Comparison of ENCODE assay signal across 12 cellular contexts in the genomic region with DNA sequence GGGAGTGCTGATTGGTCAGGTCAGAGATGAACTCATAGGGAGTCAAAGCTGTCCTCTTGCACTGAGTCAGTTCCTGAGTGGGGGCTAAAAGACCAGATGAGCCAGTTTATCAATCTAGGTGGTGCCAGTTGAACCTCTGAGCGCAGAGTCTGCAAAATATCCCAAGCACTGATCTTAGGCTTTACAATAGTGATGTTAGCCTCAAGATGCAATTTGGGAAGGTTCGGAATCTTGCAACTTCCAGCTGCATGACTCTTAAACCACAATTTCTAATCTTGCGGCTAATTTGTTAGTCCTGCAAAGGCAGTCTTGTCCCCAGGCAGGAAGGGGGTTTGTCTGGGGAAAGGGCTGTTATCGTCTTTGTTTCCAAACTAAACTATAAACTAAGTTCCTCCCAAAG.
DNase-seq lines count a peak whose midpoint lies in the region; TF ChIP-seq lines count a peak whose summit lies in the region.
"Had no signal": no experiment of that assay in that cellular context is flagged by ENCODE, and none has a peak within 500 bp of the region (broad histone marks: within the 10 kb centered on the region; RNA-seq: fewer than 3 reads in every experiment).

No MANE protein-coding gene starts in this region.

- H4K20me1 ChIP-seq in SK-N-SH (ENCODE audit: insufficient read depth): no peaks in the 10 kb centered on the region

- peaks cover 43% of the 10 kb centered on the region for H3K79me2 ChIP-seq in SK-N-SH (ENCODE audit: insufficient read depth)

- H3K27me3 ChIP-seq in SK-N-SH (ENCODE audit: insufficient read depth) (no peaks in the 10 kb centered on the region), BE2C (no peaks in the 10 kb centered on the region)
- H3K27me3 ChIP-seq: pancreas, uterus had no signal

- peak; percentile 68 for DNase-seq in HCEC 1CT
- no peak for DNase-seq in SK-N-SH
- DNase-seq in fibroblast of gingiva (ENCODE audit: low read depth): peak; percentile 79
- DNase-seq in BE2C: no peak
- DNase-seq in cerebellum (ENCODE audit: low spot score): no peak
- no peak for DNase-seq in amygdala (lab: John Stamatoyannopoulos, UW)
- DNase-seq: effector memory CD4-positive, alpha-beta T cell; GOT3; NCI-H1436; pancreas; uterus had no signal

- H3K9me2 ChIP-seq in SK-N-SH: no peaks in the 10 kb centered on the region

- WGBS in SK-N-SH (ENCODE audit: low lambda C conversion rate): 28% methylated on average over 4 of the region's 4 CpGs

- TF ChIP-seq CTCF in SK-N-SH (IDR thresholded peaks at IDR 0.05) (no peak), BE2C (IDR thresholded peaks at IDR 0.05; ENCODE audit: low read depth, low read length) (no peak)

- H3K36me3 ChIP-seq in SK-N-SH (replicated peaks in 1 of 2; ENCODE audit: control insufficient read depth in 1 of 2, insufficient read depth in 2 of 2, low read length in 1 of 2) (no peaks in the 10 kb centered on the region), BE2C (no peaks in the 10 kb centered on the region)
- H3K36me3 ChIP-seq: pancreas, uterus had no signal

- no peak overlapping the region for H2AFZ ChIP-seq in SK-N-SH (ENCODE audit: low read depth)

- H3K9me3 ChIP-seq in SK-N-SH: no peaks in the 10 kb centered on the region
- H3K9me3 ChIP-seq in BE2C: no peaks in the 10 kb centered on the region
- H3K9me3 ChIP-seq: pancreas, uterus had no signal

- 0 out of 4 replicates have a peak overlapping the region, but pooled peaks of 1 of the 2 experiments have one; percentile 63 for H3K4me3 ChIP-seq in SK-N-SH (ENCODE audit: low read depth in 2 of 2, low read length in 1 of 2)
- no peak overlapping the region for H3K4me3 ChIP-seq in skin epidermis
- H3K4me3 ChIP-seq in BE2C (ENCODE audit: low read depth, low read length): no peak overlapping the region
- H3K4me3 ChIP-seq: pancreas, uterus had no signal

- H3K27ac ChIP-seq in SK-N-SH (ENCODE audit: low read depth in 2 of 2, low read length in 1 of 2) (peak overlapping the region; percentile 47 to 100; a peak in 3 of 4 replicates), skin epidermis (peak overlapping the region in 15 of 21 experiments; percentile 14 to 91 (median 53))
- H3K27ac ChIP-seq: pancreas had no signal

- no peak for TF ChIP-seq RAD21 in SK-N-SH (IDR thresholded peaks at IDR 0.05; ENCODE audit: low read length)

- H3F3A ChIP-seq in SK-N-SH (replicated peaks; ENCODE audit: insufficient read depth): peaks cover 71% of the 10 kb centered on the region

- H3K4me1 ChIP-seq in SK-N-SH (ENCODE audit: control insufficient read depth in 1 of 2, insufficient read depth in 2 of 2, low read depth in 1 of 2, low read length in 1 of 2) (peaks cover 27 to 47% of the 10 kb centered on the region in 2 experiments), BE2C (peaks cover 19% of the 10 kb centered on the region)
- H3K4me1 ChIP-seq: pancreas had no signal

- peak overlapping the region; percentile 99 for H3K9ac ChIP-seq in SK-N-SH

- TF ChIP-seq EP300 in SK-N-SH (IDR thresholded peaks at IDR 0.05; ENCODE audit: borderline replicate concordance in 1 of 2, low read depth in 1 of 2, low read length in 1 of 2): peak in 1 of 2 experiments; percentile 92; a peak in 2 of 4 replicates

- POLR2A ChIA-PET in SK-N-SH (lab: Yijun Ruan, JAX): no interaction called here

- peak overlapping the region; percentile 96 for H3K4me2 ChIP-seq in SK-N-SH

- CTCF ChIA-PET in SK-N-SH (lab: Yijun Ruan, JAX): interaction anchor here (0.8 to 19.2 kb wide), 8 partner anchors 11 to 606 kb away, joined by 3 to 488 read pairs (median 8); no protein-coding TSS in a partner anchor

TF ChIP-seq in SK-N-SH, 30 proteins besides CTCF, POLR2A, EP300 and RAD21:
- TF ChIP-seq PBX3 (IDR thresholded peaks at IDR 0.05): peak; percentile 76
- TF ChIP-seq IRF3 (IDR thresholded peaks at IDR 0.05; ENCODE audit: low read depth, low read length): no peak
- no peak for TF ChIP-seq ELF1 (IDR thresholded peaks at IDR 0.05)
- TF ChIP-seq MXI1 (IDR thresholded peaks at IDR 0.05; ENCODE audit: low read depth, low read length): no peak
- TF ChIP-seq TCF12 (IDR thresholded peaks at IDR 0.05): peak; percentile 89
- TF ChIP-seq FOXM1 (IDR thresholded peaks at IDR 0.05; ENCODE audit: low read depth): peak; percentile 69; the same call in 1 of the 2 replicates
- TF ChIP-seq NRF1 (IDR thresholded peaks at IDR 0.05; ENCODE audit: low read depth, low read length): no peak
- peak; percentile 79 for TF ChIP-seq FOSL2 (IDR thresholded peaks at IDR 0.05; ENCODE audit: borderline replicate concordance, low read depth)
- TF ChIP-seq, protein P1, sequence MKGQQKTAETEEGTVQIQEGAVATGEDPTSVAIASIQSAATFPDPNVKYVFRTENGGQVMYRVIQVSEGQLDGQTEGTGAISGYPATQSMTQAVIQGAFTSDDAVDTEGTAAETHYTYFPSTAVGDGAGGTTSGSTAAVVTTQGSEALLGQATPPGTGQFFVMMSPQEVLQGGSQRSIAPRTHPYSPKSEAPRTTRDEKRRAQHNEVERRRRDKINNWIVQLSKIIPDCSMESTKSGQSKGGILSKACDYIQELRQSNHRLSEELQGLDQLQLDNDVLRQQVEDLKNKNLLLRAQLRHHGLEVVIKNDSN (IDR thresholded peaks at IDR 0.05; ENCODE audit: borderline replicate concordance, low read depth): no peak
- TF ChIP-seq JUND (IDR thresholded peaks at IDR 0.05): peak; percentile 70
- TF ChIP-seq, protein P2, sequence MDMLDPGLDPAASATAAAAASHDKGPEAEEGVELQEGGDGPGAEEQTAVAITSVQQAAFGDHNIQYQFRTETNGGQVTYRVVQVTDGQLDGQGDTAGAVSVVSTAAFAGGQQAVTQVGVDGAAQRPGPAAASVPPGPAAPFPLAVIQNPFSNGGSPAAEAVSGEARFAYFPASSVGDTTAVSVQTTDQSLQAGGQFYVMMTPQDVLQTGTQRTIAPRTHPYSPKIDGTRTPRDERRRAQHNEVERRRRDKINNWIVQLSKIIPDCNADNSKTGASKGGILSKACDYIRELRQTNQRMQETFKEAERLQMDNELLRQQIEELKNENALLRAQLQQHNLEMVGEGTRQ (IDR thresholded peaks at IDR 0.05; ENCODE audit: borderline replicate concordance, low read depth, low read length): no peak
- TF ChIP-seq, protein P3, sequence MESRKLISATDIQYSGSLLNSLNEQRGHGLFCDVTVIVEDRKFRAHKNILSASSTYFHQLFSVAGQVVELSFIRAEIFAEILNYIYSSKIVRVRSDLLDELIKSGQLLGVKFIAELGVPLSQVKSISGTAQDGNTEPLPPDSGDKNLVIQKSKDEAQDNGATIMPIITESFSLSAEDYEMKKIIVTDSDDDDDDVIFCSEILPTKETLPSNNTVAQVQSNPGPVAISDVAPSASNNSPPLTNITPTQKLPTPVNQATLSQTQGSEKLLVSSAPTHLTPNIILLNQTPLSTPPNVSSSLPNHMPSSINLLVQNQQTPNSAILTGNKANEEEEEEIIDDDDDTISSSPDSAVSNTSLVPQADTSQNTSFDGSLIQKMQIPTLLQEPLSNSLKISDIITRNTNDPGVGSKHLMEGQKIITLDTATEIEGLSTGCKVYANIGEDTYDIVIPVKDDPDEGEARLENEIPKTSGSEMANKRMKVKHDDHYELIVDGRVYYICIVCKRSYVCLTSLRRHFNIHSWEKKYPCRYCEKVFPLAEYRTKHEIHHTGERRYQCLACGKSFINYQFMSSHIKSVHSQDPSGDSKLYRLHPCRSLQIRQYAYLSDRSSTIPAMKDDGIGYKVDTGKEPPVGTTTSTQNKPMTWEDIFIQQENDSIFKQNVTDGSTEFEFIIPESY (IDR thresholded peaks at IDR 0.05; ENCODE audit: borderline replicate concordance, low read depth): no peak
- peak; percentile 77 for TF ChIP-seq TEAD4 (IDR thresholded peaks at IDR 0.05; ENCODE audit: borderline replicate concordance, insufficient read depth)
- peak; percentile 71; the same call in 1 of the 2 replicates for TF ChIP-seq RXRA (IDR thresholded peaks at IDR 0.05; ENCODE audit: borderline replicate concordance, low read depth)
- no peak for TF ChIP-seq SMC3 (IDR thresholded peaks at IDR 0.05; ENCODE audit: low read depth, low read length)
- TF ChIP-seq, protein P4, sequence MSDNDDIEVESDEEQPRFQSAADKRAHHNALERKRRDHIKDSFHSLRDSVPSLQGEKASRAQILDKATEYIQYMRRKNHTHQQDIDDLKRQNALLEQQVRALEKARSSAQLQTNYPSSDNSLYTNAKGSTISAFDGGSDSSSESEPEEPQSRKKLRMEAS (IDR thresholded peaks at IDR 0.05; ENCODE audit: low read depth): no peak
- TF ChIP-seq NFIC (IDR thresholded peaks at IDR 0.05; ENCODE audit: borderline replicate concordance): peak; percentile 69
- peak; percentile 60 for TF ChIP-seq POLR2AphosphoS5 (IDR thresholded peaks at IDR 0.05; ENCODE audit: low read depth, low read length)
- peak; percentile 28; the same call in 1 of the 2 replicates for TF ChIP-seq TAF1 (IDR thresholded peaks at IDR 0.05; ENCODE audit: borderline replicate concordance, low read depth, low read length)
- no peak for TF ChIP-seq RCOR1 (IDR thresholded peaks at IDR 0.05; ENCODE audit: low read length)
- TF ChIP-seq RFX5 (IDR thresholded peaks at IDR 0.05; ENCODE audit: low read length): no peak

Comparison
In these comparisons a context has a peak if more than half of its experiments do, and no peak if none do; other contexts are left out.
1. DNase-seq: peak in HCEC 1CT (single experiment) and fibroblast of gingiva (single experiment); none in SK-N-SH (single experiment), BE2C (single experiment), cerebellum (single experiment) and amygdala (0 of 56).